In the genomic region with DNA sequence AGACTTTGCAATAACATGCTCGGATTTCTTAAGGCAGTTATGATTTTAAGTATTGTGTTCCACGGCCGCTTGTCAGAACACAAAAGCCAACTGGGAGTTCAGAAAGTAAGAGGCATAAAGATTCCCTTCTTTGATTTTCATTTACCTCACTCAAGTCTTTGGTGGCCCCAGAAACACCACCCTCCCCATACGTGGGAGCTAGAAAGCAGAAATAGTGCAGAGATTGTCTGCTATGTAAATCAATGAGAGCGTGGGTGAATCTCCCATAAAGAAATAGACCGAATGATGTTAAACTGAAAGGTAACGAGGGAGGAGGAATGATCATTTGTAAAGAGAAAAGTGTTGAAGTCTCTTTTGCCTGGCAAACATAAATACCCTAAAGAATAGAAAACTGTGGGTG, we compare ENCODE assay signal across 27 cellular contexts.
"Had no signal": no experiment of that assay in that cellular context is flagged by ENCODE, and none has a peak within 500 bp of the region (broad histone marks: within the 10 kb centered on the region; RNA-seq: fewer than 3 reads in every experiment).

No MANE protein-coding gene starts in this region.

- ATAC-seq: activated CD4-positive, alpha-beta T cell treated with anti-CD3 and anti-CD28 coated beads for 36 hours; activated CD8-positive, alpha-beta memory T cell treated with anti-CD3 and anti-CD28 coated beads, Interleukin-2, amount 10 ng/mL, durations not matched to agents 7 days and 5 days; activated CD8-positive, alpha-beta T cell treated with anti-CD3 and anti-CD28 coated beads, Interleukin-2, amount 10 ng/mL, durations not matched to agents 7 days and 5 days; activated naive CD4-positive, alpha-beta T cell treated with anti-CD3 and anti-CD28 coated beads, Interleukin-2, amount 50 U/mL, for 72 hours had no signal

- H3K27me3 Mint-ChIP-seq: activated CD4-positive, alpha-beta memory T cell treated with anti-CD3 and anti-CD28 coated beads for 36 hours; activated CD4-positive, alpha-beta T cell treated with anti-CD3 and anti-CD28 coated beads for 36 hours; activated CD4-positive, alpha-beta T cell treated with anti-CD3 and anti-CD28 coated beads, Interleukin-2, amount 10 ng/mL, durations not matched to agents 24 days and 14 days; activated CD8-positive, alpha-beta memory T cell treated with anti-CD3 and anti-CD28 coated beads, Interleukin-2, amount 10 ng/mL, durations not matched to agents 7 days and 5 days; activated naive CD4-positive, alpha-beta T cell treated with anti-CD3 and anti-CD28 coated beads, Interleukin-2, amount 10 ng/mL, durations not matched to agents 7 days and 5 days; brain had no signal

- H3K4me3 Mint-ChIP-seq: activated CD4-positive, alpha-beta memory T cell treated with anti-CD3 and anti-CD28 coated beads for 36 hours; activated CD4-positive, alpha-beta T cell treated with anti-CD3 and anti-CD28 coated beads for 36 hours; activated CD4-positive, alpha-beta T cell treated with anti-CD3 and anti-CD28 coated beads, Interleukin-2, amount 10 ng/mL, durations not matched to agents 24 days and 14 days; activated CD8-positive, alpha-beta memory T cell treated with anti-CD3 and anti-CD28 coated beads, Interleukin-2, amount 10 ng/mL, durations not matched to agents 7 days and 5 days; activated CD8-positive, alpha-beta T cell treated with anti-CD3 and anti-CD28 coated beads, Interleukin-2, amount 10 ng/mL, durations not matched to agents 7 days and 5 days; activated naive CD4-positive, alpha-beta T cell treated with anti-CD3 and anti-CD28 coated beads, Interleukin-2, amount 10 ng/mL, durations not matched to agents 7 days and 5 days; activated naive CD8-positive, alpha-beta T cell treated with anti-CD3 and anti-CD28 coated beads, Interleukin-2, amount 10 ng/mL, durations not matched to agents 7 days and 5 days; activated T-helper 1 cell treated with anti-CD3 and anti-CD28 coated beads, Interleukin-12 subunit alpha, Interleukin-12 subunit beta, Interleukin-2, Interleukin-4 antibody, amounts not matched to agents 30 ng/mL and 10 ng/mL and 1 ng/mL, durations not matched to agents 14 hours and 24 hours and 36 hours; brain had no signal

- H3K27ac Mint-ChIP-seq: activated CD4-positive, alpha-beta memory T cell treated with anti-CD3 and anti-CD28 coated beads for 36 hours; activated CD4-positive, alpha-beta T cell treated with anti-CD3 and anti-CD28 coated beads for 36 hours; activated CD4-positive, alpha-beta T cell treated with anti-CD3 and anti-CD28 coated beads, Interleukin-2, amount 10 ng/mL, durations not matched to agents 24 days and 14 days; activated CD8-positive, alpha-beta memory T cell treated with anti-CD3 and anti-CD28 coated beads, Interleukin-2, amount 10 ng/mL, durations not matched to agents 7 days and 5 days; activated CD8-positive, alpha-beta T cell treated with anti-CD3 and anti-CD28 coated beads, Interleukin-2, amount 10 ng/mL, durations not matched to agents 7 days and 5 days; activated naive CD4-positive, alpha-beta T cell treated with anti-CD3 and anti-CD28 coated beads, Interleukin-2, amount 10 ng/mL, durations not matched to agents 7 days and 5 days; activated naive CD4-positive, alpha-beta T cell treated with anti-CD3 and anti-CD28 coated beads, Interleukin-2, amount 50 U/mL, for 72 hours; activated naive CD8-positive, alpha-beta T cell treated with anti-CD3 and anti-CD28 coated beads, Interleukin-2, amount 10 ng/mL, durations not matched to agents 7 days and 5 days; activated T-helper 1 cell treated with anti-CD3 and anti-CD28 coated beads, Interleukin-12 subunit alpha, Interleukin-12 subunit beta, Interleukin-2, Interleukin-4 antibody, amounts not matched to agents 30 ng/mL and 10 ng/mL and 1 ng/mL, durations not matched to agents 14 hours and 24 hours and 36 hours had no signal

- H3K27me3 ChIP-seq: ascending aorta, breast epithelium, cardiac muscle cell, colonic mucosa had no signal

- H3K4me3 ChIP-seq: ascending aorta, breast epithelium, cardiac muscle cell, colonic mucosa had no signal

- H3K4me1 Mint-ChIP-seq: activated CD4-positive, alpha-beta T cell treated with anti-CD3 and anti-CD28 coated beads for 36 hours; activated CD4-positive, alpha-beta T cell treated with anti-CD3 and anti-CD28 coated beads, Interleukin-2, amount 10 ng/mL, durations not matched to agents 24 days and 14 days; activated CD8-positive, alpha-beta memory T cell treated with anti-CD3 and anti-CD28 coated beads, Interleukin-2, amount 10 ng/mL, durations not matched to agents 7 days and 5 days; activated naive CD4-positive, alpha-beta T cell treated with anti-CD3 and anti-CD28 coated beads, Interleukin-2, amount 10 ng/mL, durations not matched to agents 7 days and 5 days; activated naive CD8-positive, alpha-beta T cell treated with anti-CD3 and anti-CD28 coated beads, Interleukin-2, amount 10 ng/mL, durations not matched to agents 7 days and 5 days; brain had no signal

- DNase-seq: activated CD4-positive, alpha-beta memory T cell treated with anti-CD3 and anti-CD28 coated beads for 36 hours; activated CD4-positive, alpha-beta T cell treated with anti-CD3 and anti-CD28 coated beads for 36 hours; activated CD4-positive, alpha-beta T cell treated with anti-CD3 and anti-CD28 coated beads, Interleukin-2, amount 10 ng/mL, durations not matched to agents 24 days and 14 days; activated CD4-positive, CD25-positive, alpha-beta regulatory T cell; activated CD4-positive, CD25-positive, alpha-beta regulatory T cell treated with anti-CD3 and anti-CD28 coated beads, Interleukin-2, amount 50 U/mL, for 72 hours; activated CD8-positive, alpha-beta memory T cell treated with anti-CD3 and anti-CD28 coated beads, Interleukin-2, amount 10 ng/mL, durations not matched to agents 7 days and 5 days; activated CD8-positive, alpha-beta memory T cell treated with anti-CD3 and anti-CD28 coated beads, Interleukin-2, amount 50 U/mL, for 4 hours; activated CD8-positive, alpha-beta T cell treated with anti-CD3 and anti-CD28 coated beads, Interleukin-2, amount 10 ng/mL, durations not matched to agents 7 days and 5 days; activated gamma-delta T cell; activated naive CD4-positive, alpha-beta T cell; activated naive CD4-positive, alpha-beta T cell treated with anti-CD3 and anti-CD28 coated beads, Interleukin-2, amount 10 ng/mL, durations not matched to agents 7 days and 5 days; activated naive CD8-positive, alpha-beta T cell treated with anti-CD3 and anti-CD28 coated beads, Interleukin-2, amount 10 ng/mL, durations not matched to agents 7 days and 5 days; activated T-cell treated with anti-CD3 and anti-CD28 coated beads, Interleukin-2, amount 50 U/mL, for 1 hour; activated T-cell treated with anti-CD3 and anti-CD28 coated beads, Interleukin-2, amount 50 U/mL, for 48 hours; central memory CD4-positive, alpha-beta T cell; cerebellar nuclear complex; colonic mucosa; effector CD8-positive, alpha-beta T cell; foreskin fibroblast; T-helper 2 cell had no signal

- H3K36me3 Mint-ChIP-seq: activated CD4-positive, alpha-beta memory T cell treated with anti-CD3 and anti-CD28 coated beads for 36 hours; activated CD8-positive, alpha-beta memory T cell treated with anti-CD3 and anti-CD28 coated beads, Interleukin-2, amount 10 ng/mL, durations not matched to agents 7 days and 5 days; activated naive CD4-positive, alpha-beta T cell treated with anti-CD3 and anti-CD28 coated beads, Interleukin-2, amount 10 ng/mL, durations not matched to agents 7 days and 5 days; activated naive CD4-positive, alpha-beta T cell treated with anti-CD3 and anti-CD28 coated beads, Interleukin-2, amount 50 U/mL, for 72 hours; activated naive CD8-positive, alpha-beta T cell treated with anti-CD3 and anti-CD28 coated beads, Interleukin-2, amount 10 ng/mL, durations not matched to agents 7 days and 5 days; brain had no signal

- H3K9me3 ChIP-seq: ascending aorta, breast epithelium, colonic mucosa had no signal

- H3K27ac ChIP-seq: ascending aorta, breast epithelium, cardiac muscle cell, colonic mucosa, epithelial cell of prostate had no signal

- H3K4me1 ChIP-seq: ascending aorta, breast epithelium, colonic mucosa had no signal

- H3K36me3 ChIP-seq: ascending aorta, breast epithelium, cardiac muscle cell, colonic mucosa had no signal

- H3K9me3 Mint-ChIP-seq: activated CD4-positive, alpha-beta memory T cell treated with anti-CD3 and anti-CD28 coated beads for 36 hours; activated CD4-positive, alpha-beta T cell treated with anti-CD3 and anti-CD28 coated beads, Interleukin-2, amount 10 ng/mL, durations not matched to agents 24 days and 14 days; activated naive CD4-positive, alpha-beta T cell treated with anti-CD3 and anti-CD28 coated beads, Interleukin-2, amount 10 ng/mL, durations not matched to agents 7 days and 5 days; activated T-helper 1 cell treated with anti-CD3 and anti-CD28 coated beads, Interleukin-12 subunit alpha, Interleukin-12 subunit beta, Interleukin-2, Interleukin-4 antibody, amounts not matched to agents 30 ng/mL and 10 ng/mL and 1 ng/mL, durations not matched to agents 14 hours and 24 hours and 36 hours had no signal
